Comparison of ENCODE assay signal across 15 cellular contexts in genomic region chrX:21770631-21771321, GRCh38. TPM values are rescaled to one million over a fixed set of nuclear protein-coding genes. Genes with fewer than 3 reads are reported as not detected.
A peak's percentile ranks its signal among the peaks of the same experiment; 100 is the strongest.
DNase-seq lines count a peak whose midpoint lies in the region; ATAC-seq and TF ChIP-seq lines count a peak whose summit lies in the region.
"Had no signal": no experiment of that assay in that cellular context is flagged by ENCODE, and none has a peak within 500 bp of the region (broad histone marks: within the 10 kb centered on the region; RNA-seq: fewer than 3 reads in every experiment).

No MANE protein-coding gene starts in this region.

- TF ChIP-seq CTCF in Calu3 (IDR thresholded peaks at IDR 0.05; ENCODE audit: unreplicated experiment) (no peak), psoas muscle (IDR thresholded peaks at IDR 0.05) (no peak), GM10266 (IDR thresholded peaks at IDR 0.05; ENCODE audit: control insufficient read depth, insufficient read depth, low read depth, missing control alignments) (no peak)

- H3K4me3 ChIP-seq in psoas muscle: no peak overlapping the region
- H3K4me3 ChIP-seq: body of pancreas had no signal

- WGBS in psoas muscle, 3 donors: 62 to 87% (median 69%) methylated on average over 9 to 10 of the region's 10 CpGs

- H3K27me3 Mint-ChIP-seq in Calu3 (ENCODE audit: unreplicated experiment): no peaks in the 10 kb centered on the region
- H3K27me3 Mint-ChIP-seq: naive thymus-derived CD8-positive, alpha-beta T cell had no signal

- no peaks in the 10 kb centered on the region for H3K27me3 ChIP-seq in psoas muscle (ENCODE audit: insufficient read depth in 3 of 3, low read length in 2 of 3)
- H3K27me3 ChIP-seq: body of pancreas had no signal

- H3K36me3 Mint-ChIP-seq in Calu3 (ENCODE audit: insufficient read depth, unreplicated experiment): no peaks in the 10 kb centered on the region
- H3K36me3 Mint-ChIP-seq: naive thymus-derived CD8-positive, alpha-beta T cell had no signal

- ATAC-seq in left lobe of liver (peak; percentile 87), psoas muscle (no peak)
- ATAC-seq: body of pancreas; naive thymus-derived CD8-positive, alpha-beta T cell had no signal

- H3K27ac ChIP-seq in psoas muscle: no peak overlapping the region
- H3K27ac ChIP-seq: body of pancreas had no signal

- DNase-seq in Calu3: peak; percentile 24
- peak; percentile 72 for DNase-seq in HK-2 (ENCODE audit: unreplicated experiment)
- DNase-seq in SK-MEL-5 (ENCODE audit: low read depth, low spot score): peak; percentile 94
- peak; percentile 46 for DNase-seq in left lobe of liver (ENCODE audit: low spot score)
- no peak for DNase-seq in psoas muscle
- DNase-seq in GM10266 (ENCODE audit: extremely low spot score): no peak
- DNase-seq in epidermal melanocyte (ENCODE audit: insufficient read length, low spot score): no peak
- DNase-seq: activated CD4-positive, CD25-positive, alpha-beta regulatory T cell treated with anti-CD3 and anti-CD28 coated beads, Interleukin-2, amount 50 U/mL, for 72 hours; activated T-cell treated with anti-CD3 and anti-CD28 coated beads, Interleukin-2, amount 50 U/mL, for 1 hour; body of pancreas; CD4-positive, CD25-positive, alpha-beta regulatory T cell; effector CD8-positive, alpha-beta T cell; naive thymus-derived CD8-positive, alpha-beta T cell; NCI-H526 had no signal

- peaks cover 10% of the 10 kb centered on the region for H3K9me3 Mint-ChIP-seq in Calu3 (ENCODE audit: low read depth, unreplicated experiment)

- in situ Hi-C loops in SK-MEL-5 (cut with HindIII; ENCODE audit: low pct_unique_long_range_greater_than_20kb, low sequenced_read_pairs): no loop called here

- CTCF ChIA-PET in Calu3 (lab: Charles Lee): interaction anchor here (1.1 kb wide), 1 partner anchor 20 kb away, joined by 3 read pairs; no protein-coding TSS in a partner anchor

- intact Hi-C loops in Calu3 (cut with micrococcal nuclease; ENCODE audit: unreplicated experiment): no loop called here
- intact Hi-C loops in psoas muscle (cut with DNase I): no loop called here

- peaks cover 9% of the 10 kb centered on the region for H3K9me3 ChIP-seq in psoas muscle
- H3K9me3 ChIP-seq: body of pancreas had no signal

- no peaks in the 10 kb centered on the region for H3K4me1 ChIP-seq in psoas muscle
- H3K4me1 ChIP-seq: body of pancreas had no signal

- H3K4me3 Mint-ChIP-seq in Calu3 (ENCODE audit: low read depth, unreplicated experiment): peak overlapping the region; percentile 19
- H3K4me3 Mint-ChIP-seq: CD4-positive, CD25-positive, alpha-beta regulatory T cell; naive thymus-derived CD8-positive, alpha-beta T cell had no signal

- peaks cover 17% of the 10 kb centered on the region for H3K4me1 Mint-ChIP-seq in Calu3 (ENCODE audit: low read depth, unreplicated experiment)

- no TSS peak for BruUV-seq in Calu3 (replicated peaks; lab: Mats Ljungman, UMichigan)

- H3K36me3 ChIP-seq in psoas muscle (ENCODE audit: insufficient read depth in 1 of 2, low read depth in 1 of 2): no peaks in the 10 kb centered on the region

- peak overlapping the region; percentile 61 for H3K27ac Mint-ChIP-seq in Calu3 (ENCODE audit: unreplicated experiment)

RNA-seq across cellular contexts. Expression of gene SMPX, which starts 12.9 kb away (rescaled TPM):
- total RNA-seq in Calu3 (2022): not detected in 2 replicates
- total RNA-seq in SK-MEL-5 (2014; rRNA removed; shearing (Covaris generic)): 8.9 and 9.3 TPM in 2 replicates
- polyA plus RNA-seq in SK-MEL-5 (2015; cell fraction: cytosol; rRNA removed): 5.4 and 5.6 TPM in 2 replicates
- 258 and 325 TPM in 2 replicates for polyA plus RNA-seq in SK-MEL-5 (2015; cell fraction: nucleus; rRNA removed)
- 0.96 TPM for total RNA-seq in left lobe of liver
- 100 to 1,000 TPM; 273 to 863 (median 490) TPM for total RNA-seq in psoas muscle
- 100 to 1,000 TPM; 207 to 471 (median 427) TPM for polyA plus RNA-seq in psoas muscle
- total RNA-seq: body of pancreas; CD4-positive, CD25-positive, alpha-beta regulatory T cell; frontal cortex; naive thymus-derived CD8-positive, alpha-beta T cell had no signal
- polyA plus RNA-seq: CD4-positive, CD25-positive, alpha-beta regulatory T cell; naive thymus-derived CD8-positive, alpha-beta T cell had no signal

Comparison
In these comparisons a context has a peak if more than half of its experiments do, and no peak if none do; other contexts are left out.
1. DNase-seq: peak in Calu3 (single experiment), HK-2 (single experiment), SK-MEL-5 (single experiment) and left lobe of liver (single experiment); none in psoas muscle (0 of 2), GM10266 (single experiment) and epidermal melanocyte (single experiment).
2. RNA of gene SMPX, which starts 12.9 kb away (total RNA-seq): 273 to 863 TPM in psoas muscle; 8.9 to 9.3 TPM in SK-MEL-5, 0.96 TPM in left lobe of liver (single experiment) and not detected in Calu3; every median in the first group is over 10 times any median in the second.